10 cellular contexts compared by ENCODE assay signal in genomic region chr22:24894220-24894975, GRCh38. TPM values are rescaled to one million over a fixed set of nuclear protein-coding genes. Genes with fewer than 3 reads are reported as not detected.
DNase-seq lines count a peak whose midpoint lies in the region; FAIRE-seq and TF ChIP-seq lines count a peak whose summit lies in the region.
"Had no signal": no experiment of that assay in that cellular context is flagged by ENCODE, and none has a peak within 500 bp of the region (broad histone marks: within the 10 kb centered on the region; RNA-seq: fewer than 3 reads in every experiment).

No MANE protein-coding gene starts in this region.

- 11% methylated on average over 16 of the region's 16 CpGs for WGBS in SK-N-SH (ENCODE audit: low lambda C conversion rate)

- peak; percentile 10 for DNase-seq in AG09309 (ENCODE audit: low read depth)
- peak; percentile 62 for DNase-seq in KBM-7
- peak; percentile 81 for DNase-seq in SK-N-SH
- DNase-seq in frontal cortex (ENCODE audit: low spot score in 2 of 2): peak; percentile 23 to 42
- DNase-seq in pons (ENCODE audit: low spot score): peak; percentile 41
- no peak for DNase-seq in inferior parietal cortex (ENCODE audit: extremely low spot score)
- DNase-seq in activated CD4-positive, alpha-beta memory T cell treated with anti-CD3 and anti-CD28 coated beads for 36 hours: no peak
- no peak for DNase-seq in NCI-H1930 (lab: John Stamatoyannopoulos, UW)

- H3K27ac Mint-ChIP-seq in activated CD4-positive, alpha-beta memory T cell treated with anti-CD3 and anti-CD28 coated beads for 36 hours: no peak overlapping the region
- H3K27ac Mint-ChIP-seq: activated naive CD4-positive, alpha-beta T cell treated with anti-CD3 and anti-CD28 coated beads, Interleukin-2, amount 50 U/mL, for 24 hours had no signal

- POLR2A ChIA-PET in SK-N-SH (lab: Yijun Ruan, JAX): no interaction called here
- POLR2A ChIA-PET in activated CD4-positive, alpha-beta memory T cell treated with anti-CD3 and anti-CD28 coated beads for 36 hours (lab: Charles Lee): no interaction called here

- H3K9me2 ChIP-seq in SK-N-SH: no peaks in the 10 kb centered on the region

- TF ChIP-seq CTCF in AG09309 (IDR thresholded peaks at IDR 0.05; ENCODE audit: control insufficient read depth, insufficient read depth, low read depth, low read length, missing control alignments) (no peak), SK-N-SH (IDR thresholded peaks at IDR 0.05) (no peak)

- CTCF ChIA-PET in SK-N-SH (lab: Yijun Ruan, JAX): interaction anchor here (0.7 to 2.6 kb wide), 6 partner anchors 18 to 126 kb away, joined by 3 to 14 read pairs (median 6); no protein-coding TSS in a partner anchor
- CTCF ChIA-PET in activated CD4-positive, alpha-beta memory T cell treated with anti-CD3 and anti-CD28 coated beads for 36 hours (lab: Charles Lee): no interaction called here

- peaks cover 5 to 19% of the 10 kb centered on the region in 2 experiments; a peak in 3 of 4 replicates for H3K4me1 ChIP-seq in SK-N-SH (ENCODE audit: control insufficient read depth in 1 of 2, insufficient read depth in 2 of 2, low read depth in 1 of 2, low read length in 1 of 2)

- peak in 1 of 2 experiments; percentile 74; a peak in 1 of 4 replicates for TF ChIP-seq EP300 in SK-N-SH (IDR thresholded peaks at IDR 0.05; ENCODE audit: borderline replicate concordance in 1 of 2, low read depth in 1 of 2, low read length in 1 of 2)

- no peaks in the 10 kb centered on the region for H3K27me3 Mint-ChIP-seq in activated CD4-positive, alpha-beta memory T cell treated with anti-CD3 and anti-CD28 coated beads for 36 hours
- H3K27me3 Mint-ChIP-seq: activated naive CD4-positive, alpha-beta T cell treated with anti-CD3 and anti-CD28 coated beads, Interleukin-2, amount 50 U/mL, for 24 hours had no signal

- H3K9me3 Mint-ChIP-seq in activated CD4-positive, alpha-beta memory T cell treated with anti-CD3 and anti-CD28 coated beads for 36 hours: no peaks in the 10 kb centered on the region
- H3K9me3 Mint-ChIP-seq: activated naive CD4-positive, alpha-beta T cell treated with anti-CD3 and anti-CD28 coated beads, Interleukin-2, amount 50 U/mL, for 24 hours had no signal

- no peaks in the 10 kb centered on the region for H3K9me3 ChIP-seq in SK-N-SH

- intact Hi-C loops in activated CD4-positive, alpha-beta memory T cell treated with anti-CD3 and anti-CD28 coated beads for 36 hours (cut with micrococcal nuclease): no loop called here

- no peak for TF ChIP-seq RAD21 in SK-N-SH (IDR thresholded peaks at IDR 0.05; ENCODE audit: low read length)

- H3F3A ChIP-seq in SK-N-SH (replicated peaks; ENCODE audit: insufficient read depth): peaks cover 10% of the 10 kb centered on the region

- no peaks in the 10 kb centered on the region for H3K79me2 ChIP-seq in SK-N-SH (ENCODE audit: insufficient read depth)

- peak overlapping the region; percentile 67; the same call in 1 of the 2 replicates for H2AFZ ChIP-seq in SK-N-SH (ENCODE audit: low read depth)

- no peaks in the 10 kb centered on the region for H4K20me1 ChIP-seq in SK-N-SH (ENCODE audit: insufficient read depth)

- no peaks in the 10 kb centered on the region for H3K36me3 ChIP-seq in SK-N-SH (replicated peaks in 1 of 2; ENCODE audit: control insufficient read depth in 1 of 2, insufficient read depth in 2 of 2, low read length in 1 of 2)

- peak overlapping the region; percentile 76 to 94 for H3K27ac ChIP-seq in SK-N-SH (ENCODE audit: low read depth in 2 of 2, low read length in 1 of 2)

- H3K9ac ChIP-seq in SK-N-SH: no peak overlapping the region

- H3K4me3 ChIP-seq in AG09309 (ENCODE audit: control insufficient read depth, low read depth, low read length) (no peak overlapping the region), SK-N-SH (ENCODE audit: low read depth in 2 of 2, low read length in 1 of 2) (peak overlapping the region in 1 of 2 experiments; percentile 47; a peak in 2 of 4 replicates)

- H3K4me3 Mint-ChIP-seq in activated CD4-positive, alpha-beta memory T cell treated with anti-CD3 and anti-CD28 coated beads for 36 hours: no peak overlapping the region
- H3K4me3 Mint-ChIP-seq: activated naive CD4-positive, alpha-beta T cell treated with anti-CD3 and anti-CD28 coated beads, Interleukin-2, amount 50 U/mL, for 24 hours had no signal

- H3K4me2 ChIP-seq in SK-N-SH: peak overlapping the region; percentile 66

- no peak for FAIRE-seq in frontal cortex (lab: Jason Lieb, UNC)

- in situ Hi-C loops in KBM-7 (cut with MboI; ENCODE audit: low pct_unique_long_range_greater_than_20kb, low sequenced_read_pairs): no loop called here

- H3K4me1 Mint-ChIP-seq in activated CD4-positive, alpha-beta memory T cell treated with anti-CD3 and anti-CD28 coated beads for 36 hours (ENCODE audit: low read depth): no peaks in the 10 kb centered on the region
- H3K4me1 Mint-ChIP-seq: activated naive CD4-positive, alpha-beta T cell treated with anti-CD3 and anti-CD28 coated beads, Interleukin-2, amount 50 U/mL, for 24 hours had no signal

- no peaks in the 10 kb centered on the region for H3K36me3 Mint-ChIP-seq in activated CD4-positive, alpha-beta memory T cell treated with anti-CD3 and anti-CD28 coated beads for 36 hours

- no peaks in the 10 kb centered on the region; the same call in 1 of the 2 replicates for H3K27me3 ChIP-seq in SK-N-SH (ENCODE audit: insufficient read depth)

TF ChIP-seq in SK-N-SH, 30 proteins besides CTCF, POLR2A, EP300 and RAD21 (continues in another document):
- TF ChIP-seq NFIC (IDR thresholded peaks at IDR 0.05; ENCODE audit: borderline replicate concordance): peak; percentile 88
- peak; percentile 47; the same call in 1 of the 2 replicates for TF ChIP-seq GABPA (IDR thresholded peaks at IDR 0.05; ENCODE audit: low read depth)
- TF ChIP-seq POLR2AphosphoS5 (IDR thresholded peaks at IDR 0.05; ENCODE audit: low read depth, low read length): peak; percentile 36; the same call in 1 of the 2 replicates
- TF ChIP-seq MEF2A (IDR thresholded peaks at IDR 0.05; ENCODE audit: borderline replicate concordance, low read depth): no peak
- TF ChIP-seq TEAD4 (IDR thresholded peaks at IDR 0.05; ENCODE audit: borderline replicate concordance, insufficient read depth): no peak
- peak; percentile 81; the same call in 1 of the 2 replicates for TF ChIP-seq USF1 (IDR thresholded peaks at IDR 0.05; ENCODE audit: borderline replicate concordance, low read depth)
- peak; percentile 61 for TF ChIP-seq PBX3 (IDR thresholded peaks at IDR 0.05)
- TF ChIP-seq CHD2 (IDR thresholded peaks at IDR 0.05; ENCODE audit: low read length, partially characterized antibody): peak; percentile 77
- peak; percentile 97 for TF ChIP-seq MXI1 (IDR thresholded peaks at IDR 0.05; ENCODE audit: low read depth, low read length)
- peak; percentile 72; the same call in 1 of the 2 replicates for TF ChIP-seq ELF1 (IDR thresholded peaks at IDR 0.05)
- peak; percentile 46; the same call in 1 of the 2 replicates for TF ChIP-seq RCOR1 (IDR thresholded peaks at IDR 0.05; ENCODE audit: low read length)
- 0 out of 2 replicates have a peak, but pooled peaks have one; percentile 37 for TF ChIP-seq GATA2 (CRISPR knock-in tag; IDR thresholded peaks at IDR 0.05)
- TF ChIP-seq USF2 (IDR thresholded peaks at IDR 0.05; ENCODE audit: borderline replicate concordance, low read depth, low read length): peak; percentile 45; the same call in 1 of the 2 replicates
- peak; percentile 92 for TF ChIP-seq TCF12 (IDR thresholded peaks at IDR 0.05)
- peak; percentile 83 for TF ChIP-seq FOSL2 (IDR thresholded peaks at IDR 0.05; ENCODE audit: borderline replicate concordance, low read depth)
- TF ChIP-seq EZH2phosphoT487 (IDR thresholded peaks at IDR 0.05; ENCODE audit: borderline replicate concordance, low read depth): no peak
- peak; percentile 53; the same call in 1 of the 2 replicates for TF ChIP-seq RXRA (IDR thresholded peaks at IDR 0.05; ENCODE audit: borderline replicate concordance, low read depth)
- peak; percentile 98 for TF ChIP-seq MAX (IDR thresholded peaks at IDR 0.05; ENCODE audit: low read depth)
- TF ChIP-seq FOXM1 (IDR thresholded peaks at IDR 0.05; ENCODE audit: low read depth): no peak

RNA-seq across cellular contexts. Expression of gene LHFPL7, which starts 52.1 kb away (rescaled TPM):
- not detected in 2 replicates for polyA plus RNA-seq in SK-N-SH (2012; rRNA removed)
- polyA plus RNA-seq in SK-N-SH (2012; cell fraction: cytosol; rRNA removed): not detected in 2 replicates
- not detected in 2 replicates for polyA plus RNA-seq in SK-N-SH (2012; cell fraction: nucleus; rRNA removed)
- total RNA-seq in frontal cortex: not detected
- total RNA-seq in activated CD4-positive, alpha-beta memory T cell treated with anti-CD3 and anti-CD28 coated beads for 36 hours: not detected
- total RNA-seq: subcutaneous adipose tissue had no signal

RNA-seq across cellular contexts. Expression of gene KIAA1671, which starts 58.1 kb away (rescaled TPM):
- polyA plus RNA-seq in SK-N-SH (2012; rRNA removed): 7.0 and 7.4 TPM in 2 replicates
- 5.4 and 6.5 TPM in 2 replicates for polyA plus RNA-seq in SK-N-SH (2012; cell fraction: cytosol; rRNA removed)
- polyA plus RNA-seq in SK-N-SH (2012; cell fraction: nucleus; rRNA removed): 7.3 and 11.2 TPM in 2 replicates
- total RNA-seq in frontal cortex: 4.1 TPM
- 1 to 10 TPM; 6.5 to 6.8 TPM for total RNA-seq in activated CD4-positive, alpha-beta memory T cell treated with anti-CD3 and anti-CD28 coated beads for 36 hours

Comparison
In these comparisons a context has a peak if more than half of its experiments do, and no peak if none do; other contexts are left out.
1. DNase-seq: peak in AG09309 (single experiment), KBM-7 (single experiment), SK-N-SH (single experiment), frontal cortex (2 of 2) and pons (single experiment); none in inferior parietal cortex (single experiment), activated CD4-positive, alpha-beta memory T cell treated with anti-CD3 and anti-CD28 coated beads for 36 hours (single experiment) and NCI-H1930 (0 of 2).